ENCODE assay signal across 38 cellular contexts in the genomic region with DNA sequence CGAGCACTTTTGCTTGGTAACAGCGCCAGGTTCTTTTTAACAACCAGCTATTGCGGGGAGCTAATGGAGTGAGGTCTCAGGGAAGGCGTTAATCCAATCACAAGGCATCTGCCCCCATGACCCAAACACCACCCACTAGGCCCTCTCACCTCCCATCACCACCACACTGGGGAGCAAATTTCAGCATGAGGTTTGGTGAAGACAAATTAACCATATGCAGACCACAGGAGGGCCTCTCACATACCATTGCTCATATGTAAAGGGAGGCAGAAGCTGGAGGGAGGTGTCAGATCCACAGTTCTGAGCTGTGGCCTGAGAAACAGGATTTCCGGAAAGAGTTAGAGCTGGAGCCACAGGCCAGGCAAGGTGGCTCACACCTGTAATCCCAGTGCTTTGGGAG. TPM values are rescaled to one million over a fixed set of nuclear protein-coding genes. Genes with fewer than 3 reads are reported as not detected.
A peak's percentile ranks its signal among the peaks of the same experiment; 100 is the strongest.
DNase-seq lines count a peak whose midpoint lies in the region; ATAC-seq, FAIRE-seq and TF ChIP-seq lines count a peak whose summit lies in the region.
"Had no signal": no experiment of that assay in that cellular context is flagged by ENCODE, and none has a peak within 500 bp of the region (broad histone marks: within the 10 kb centered on the region; RNA-seq: fewer than 3 reads in every experiment).

No MANE protein-coding gene starts in this region.

- POLR2A ChIA-PET in H1 (lab: Charles Lee; ENCODE audit: partially characterized antibody), result interaction anchor here (0.8 to 8.4 kb wide), 13 partner anchors 12 to 166 kb away, joined by 3 to 66 read pairs (median 7); partner anchors contain the start of genes CTC1, KRABD2, RANGRF and RPL26

- no peak for TF ChIP-seq RAD21 in H1 (IDR thresholded peaks at IDR 0.05 in 1 of 2, conservative IDR thresholded peaks at IDR 0.05 in 1 of 2; ENCODE audit: low read depth in 2 of 2, low read length in 2 of 2)

- CTCF ChIA-PET in H1 (lab: Charles Lee; ENCODE audit: partially characterized antibody), result interaction anchor here (1.1 to 7.7 kb wide), 6 partner anchors 12 to 246 kb away, joined by 3 to 56 read pairs (median 4); partner anchors contain the start of gene KRABD2

- no peak for TF ChIP-seq POLR2A in H1 (IDR thresholded peaks at IDR 0.05; ENCODE audit: control extremely low read depth in 1 of 2, low read depth in 2 of 2, low read length in 2 of 2)

- FAIRE-seq in H1 (lab: Jason Lieb, UNC) (peak; percentile 45), frontal cortex (lab: Jason Lieb, UNC) (no peak)
- FAIRE-seq: A204.1, D721Med had no signal

- H3K27ac ChIP-seq in ACC112 (ENCODE audit: low read depth, low read length), result no peak overlapping the region
- peak overlapping the region; percentile 38; the same call in 1 of the 2 replicates for H3K27ac ChIP-seq in HUES64 (ENCODE audit: low read depth, low read length)
- no peak overlapping the region for H3K27ac ChIP-seq in H1 (ENCODE audit: low read depth, low read length)
- no peak overlapping the region for H3K27ac ChIP-seq in osteoblast (ENCODE audit: low read depth, low read length)
- H3K27ac ChIP-seq: adrenal gland, brain microvascular endothelial cell, esophagus squamous epithelium, hepatocyte, suprapubic skin had no signal

- peaks cover 9% of the 10 kb centered on the region for H3K4me1 Mint-ChIP-seq in type B pancreatic cell (ENCODE audit: unreplicated experiment)

- TF ChIP-seq CTCF in H1 (IDR thresholded peaks at IDR 0.05; ENCODE audit: control extremely low read depth in 1 of 3, insufficient read depth in 1 of 3, low read depth in 1 of 3, low read length in 3 of 3) (no peak), osteoblast (IDR thresholded peaks at IDR 0.05; ENCODE audit: extremely low read depth, low read depth, low read length) (no peak), type B pancreatic cell (conservative IDR thresholded peaks at IDR 0.05) (no peak)

- 77% methylated on average over 5 of the region's 5 CpGs for WGBS in HUES64
- WGBS in H1 (ENCODE audit: extremely low coverage in 1 of 2, insufficient coverage in 1 of 2, insufficient read length in 1 of 2, insufficient replicate concordance in 2 of 2, low coverage in 1 of 2, low lambda C conversion rate in 2 of 2, missing lambda C conversion rate in 1 of 2), 2 experiments, result 77% methylated on average over 5 of the region's 5 CpGs; no CpG with 5 or more reads in 1 of the 2 experiments

- no peak overlapping the region for H2BK5ac ChIP-seq in H1 (ENCODE audit: low read depth, low read length)

- no peak overlapping the region for H2AK5ac ChIP-seq in H1 (ENCODE audit: low read depth, low read length)

- no peak overlapping the region for H3K23ac ChIP-seq in H1 (ENCODE audit: insufficient read length)

- H3K4me2 ChIP-seq in H1 (ENCODE audit: insufficient read depth in 1 of 2, low read depth in 2 of 2, low read length in 2 of 2) (0 out of 4 replicates have a peak overlapping the region, but pooled peaks of 1 of the 2 experiments have one; percentile 28), osteoblast (ENCODE audit: insufficient read depth, low read length) (peak overlapping the region; percentile 66)

- H3K4me3 ChIP-seq in ACC112 (ENCODE audit: low read depth, low read length) (no peak overlapping the region), HUES64 (ENCODE audit: low read length) (no peak overlapping the region), H1 (ENCODE audit: extremely low read depth in 1 of 4, insufficient read depth in 2 of 4, low read depth in 3 of 4, low read length in 4 of 4) (no peak overlapping the region), osteoblast (ENCODE audit: insufficient read depth, low read length) (peak overlapping the region; percentile 51)
- H3K4me3 ChIP-seq: adrenal gland, hepatocyte, lung, mucosa of descending colon, suprapubic skin had no signal

- no peak overlapping the region for H4K5ac ChIP-seq in H1 (ENCODE audit: insufficient read length, low read depth, low read length)

- no peak overlapping the region for H2BK120ac ChIP-seq in H1 (replicated peaks; ENCODE audit: low read depth, low read length)

- no peaks in the 10 kb centered on the region for H3K27me3 ChIP-seq in ACC112 (ENCODE audit: insufficient read depth, low read length)
- no peaks in the 10 kb centered on the region for H3K27me3 ChIP-seq in HUES64 (ENCODE audit: insufficient read depth, low read length)
- H3K27me3 ChIP-seq in H1 (replicated peaks in 1 of 4; ENCODE audit: control insufficient read depth in 3 of 4, extremely low read depth in 1 of 4, insufficient read depth in 3 of 4, low read length in 3 of 4), result no peaks in the 10 kb centered on the region
- no peaks in the 10 kb centered on the region for H3K27me3 ChIP-seq in osteoblast (ENCODE audit: insufficient read depth, low read length)
- H3K27me3 ChIP-seq: adrenal gland, brain microvascular endothelial cell, dorsolateral prefrontal cortex, esophagus squamous epithelium, hepatocyte, suprapubic skin had no signal

- no peaks in the 10 kb centered on the region for H3K9me3 ChIP-seq in HUES64 (ENCODE audit: insufficient read depth, low read depth, low read length)
- no peaks in the 10 kb centered on the region for H3K9me3 ChIP-seq in H1 (ENCODE audit: insufficient read depth in 2 of 2, low read depth in 1 of 2, low read length in 1 of 2)
- H3K9me3 ChIP-seq in osteoblast (ENCODE audit: low read depth, low read length), result no peaks in the 10 kb centered on the region
- H3K9me3 ChIP-seq: adrenal gland, esophagus squamous epithelium, mucosa of descending colon, suprapubic skin had no signal

- H3K4me3 Mint-ChIP-seq in type B pancreatic cell, result no peak overlapping the region
- H3K4me3 Mint-ChIP-seq: activated CD4-positive, alpha-beta memory T cell treated with anti-CD3 and anti-CD28 coated beads, Interleukin-2, amount 10 ng/mL, durations not matched to agents 7 days and 5 days; activated naive CD4-positive, alpha-beta T cell treated with anti-CD3 and anti-CD28 coated beads, Interleukin-2, amount 10 ng/mL, durations not matched to agents 7 days and 5 days; natural killer cell had no signal

- no peak overlapping the region for H4K91ac ChIP-seq in H1 (replicated peaks; ENCODE audit: insufficient read length, low read length)

- H3K4ac ChIP-seq in H1 (replicated peaks; ENCODE audit: insufficient read length, low read depth, low read length), result no peak overlapping the region

- no peaks in the 10 kb centered on the region for H3K23me2 ChIP-seq in H1 (ENCODE audit: low read depth, low read length)

- no peaks in the 10 kb centered on the region for H3K79me1 ChIP-seq in H1 (ENCODE audit: low read depth, low read length)

- H3K56ac ChIP-seq in H1 (replicated peaks; ENCODE audit: insufficient read length, low read depth, low read length), result no peak overlapping the region

- H2BK12ac ChIP-seq in H1 (ENCODE audit: low read depth, low read length), result 0 out of 2 replicates have a peak overlapping the region, but pooled peaks have one; percentile 4

- no peak overlapping the region for H2BK15ac ChIP-seq in H1 (ENCODE audit: low read length)

- no peak for ATAC-seq in HG03571 (IDR thresholded peaks at IDR 0.05; ENCODE audit: unreplicated experiment)
- ATAC-seq: activated T-helper 17 cell treated with anti-CD3 and anti-CD28 coated beads, Interleukin-2, amount 50 U/mL, for 72 hours; mucosa of descending colon; Panc1 had no signal

- no peak overlapping the region for H3K27ac Mint-ChIP-seq in type B pancreatic cell
- H3K27ac Mint-ChIP-seq: activated CD4-positive, alpha-beta memory T cell treated with anti-CD3 and anti-CD28 coated beads, Interleukin-2, amount 10 ng/mL, durations not matched to agents 7 days and 5 days; activated naive CD4-positive, alpha-beta T cell treated with anti-CD3 and anti-CD28 coated beads, Interleukin-2, amount 10 ng/mL, durations not matched to agents 7 days and 5 days; activated T-helper 17 cell treated with anti-CD3 and anti-CD28 coated beads, Interleukin-2, amount 50 U/mL, for 72 hours; stimulated activated naive B cell treated with anti-CD40 and anti-IgM and Interleukin-4, amounts not matched to agents 10 μg/mL and 1 μg/mL and 100 μg/mL, for 72 hours had no signal

- no peak overlapping the region for H3K18ac ChIP-seq in H1 (ENCODE audit: extremely low read depth, low read length)

- H2AFZ ChIP-seq in ACC112 (ENCODE audit: low read length, unreplicated experiment) (peak overlapping the region; percentile 91), H1 (ENCODE audit: low read length) (peak overlapping the region; percentile 94), osteoblast (ENCODE audit: low read length) (peak overlapping the region; percentile 68)
- H2AFZ ChIP-seq: hepatocyte had no signal

- DNase-seq in H1 (ENCODE audit: low read depth in 1 of 2, low spot score in 2 of 2) (no peak), osteoblast (ENCODE audit: insufficient read length, low spot score, missing footprints) (no peak), type B pancreatic cell (ENCODE audit: extremely low spot score, unreplicated experiment) (no peak), frontal cortex (ENCODE audit: low spot score in 2 of 2) (no peak)
- no peak for DNase-seq in activated CD4-positive, CD25-positive, alpha-beta regulatory T cell treated with anti-CD3 and anti-CD28 coated beads, Interleukin-2, amount 50 U/mL, for 72 hours
- DNase-seq: activated CD4-positive, alpha-beta memory T cell treated with anti-CD3 and anti-CD28 coated beads, Interleukin-2, amount 10 ng/mL, durations not matched to agents 7 days and 5 days; activated CD4-positive, alpha-beta T cell treated with anti-CD3 and anti-CD28 coated beads for 1 hour; activated naive CD4-positive, alpha-beta T cell treated with anti-CD3 and anti-CD28 coated beads, Interleukin-2, amount 10 ng/mL, durations not matched to agents 7 days and 5 days; brain microvascular endothelial cell; CD4-positive, alpha-beta memory T cell; dorsolateral prefrontal cortex; esophagus squamous epithelium; foreskin melanocyte; mucosa of descending colon; natural killer cell; NCI-H1048; NCI-H187 treated with DMSO at 0.1 percent for 48 hours; NCI-H2171 treated with DMSO at 0.1 percent for 48 hours; NCI-H524; Right ventricle myocardium superior; stimulated activated naive B cell treated with anti-CD40 and anti-IgM and Interleukin-4, amounts not matched to agents 10 μg/mL and 1 μg/mL and 100 μg/mL, for 72 hours had no signal

- no peak overlapping the region for H3K9ac ChIP-seq in HUES64 (ENCODE audit: low read depth, low read length)
- H3K9ac ChIP-seq in H1 (replicated peaks in 1 of 4; ENCODE audit: extremely low read depth in 1 of 4, low read depth in 3 of 4, low read length in 3 of 4), result no peak overlapping the region; a peak in 1 of 7 replicates

- H3K4me1 ChIP-seq in ACC112 (ENCODE audit: control insufficient read depth, insufficient read depth, low read length, unreplicated experiment), result peaks cover 7% of the 10 kb centered on the region
- peaks cover 20% of the 10 kb centered on the region for H3K4me1 ChIP-seq in HUES64 (ENCODE audit: insufficient read depth, low read length)
- H3K4me1 ChIP-seq in H1 (replicated peaks in 1 of 4; ENCODE audit: control insufficient read depth in 3 of 4, insufficient read depth in 4 of 4, low read length in 3 of 4), result peaks cover 2 to 10% (median 5%) of the 10 kb centered on the region in 4 experiments; a peak in 6 of 7 replicates
- H3K4me1 ChIP-seq in osteoblast (ENCODE audit: insufficient read depth, low read length), result peaks cover 2% of the 10 kb centered on the region

- H2BK20ac ChIP-seq in H1 (ENCODE audit: low read length), result no peak overlapping the region

- no peak overlapping the region for H4K8ac ChIP-seq in H1 (ENCODE audit: extremely low read depth, insufficient read depth, low read length)

- no peak for TF ChIP-seq EP300 in H1 (IDR thresholded peaks at IDR 0.05; ENCODE audit: borderline replicate concordance in 1 of 2, low read depth in 2 of 2, low read length in 2 of 2)

- H3K36me3 Mint-ChIP-seq in type B pancreatic cell, result no peaks in the 10 kb centered on the region
- H3K36me3 Mint-ChIP-seq: activated naive CD4-positive, alpha-beta T cell treated with anti-CD3 and anti-CD28 coated beads, Interleukin-2, amount 10 ng/mL, durations not matched to agents 7 days and 5 days; CD4-positive, alpha-beta memory T cell; natural killer cell; stimulated activated naive B cell treated with anti-CD40 and anti-IgM and Interleukin-4, amounts not matched to agents 10 μg/mL and 1 μg/mL and 100 μg/mL, for 72 hours had no signal

- peaks cover 10% of the 10 kb centered on the region for H3K27me3 Mint-ChIP-seq in type B pancreatic cell
- H3K27me3 Mint-ChIP-seq: activated T-helper 17 cell treated with anti-CD3 and anti-CD28 coated beads, Interleukin-2, amount 50 U/mL, for 72 hours had no signal

- H3K79me2 ChIP-seq in ACC112 (ENCODE audit: control insufficient read depth, insufficient read depth, low read length, unreplicated experiment), result no peaks in the 10 kb centered on the region
- H3K79me2 ChIP-seq in H1 (ENCODE audit: control insufficient read depth in 1 of 2, insufficient read depth in 2 of 2, low read length in 2 of 2), result no peaks in the 10 kb centered on the region
- no peaks in the 10 kb centered on the region for H3K79me2 ChIP-seq in osteoblast (ENCODE audit: insufficient read depth, low read length)
- H3K79me2 ChIP-seq: hepatocyte had no signal

- H3K36me3 ChIP-seq in ACC112 (ENCODE audit: insufficient read depth, low read length) (no peaks in the 10 kb centered on the region), HUES64 (ENCODE audit: insufficient read depth, low read length) (no peaks in the 10 kb centered on the region), H1 (ENCODE audit: control insufficient read depth in 2 of 4, insufficient read depth in 4 of 4, low read length in 3 of 4) (no peaks in the 10 kb centered on the region), osteoblast (ENCODE audit: insufficient read depth, low read length) (no peaks in the 10 kb centered on the region)
- H3K36me3 ChIP-seq: adrenal gland, brain microvascular endothelial cell, esophagus squamous epithelium, suprapubic skin had no signal

- no peaks in the 10 kb centered on the region for H3K9me3 Mint-ChIP-seq in type B pancreatic cell
- H3K9me3 Mint-ChIP-seq: activated CD4-positive, alpha-beta memory T cell treated with anti-CD3 and anti-CD28 coated beads, Interleukin-2, amount 10 ng/mL, durations not matched to agents 7 days and 5 days; activated naive CD4-positive, alpha-beta T cell treated with anti-CD3 and anti-CD28 coated beads, Interleukin-2, amount 10 ng/mL, durations not matched to agents 7 days and 5 days; activated T-helper 17 cell treated with anti-CD3 and anti-CD28 coated beads, Interleukin-2, amount 50 U/mL, for 72 hours; CD4-positive, alpha-beta memory T cell; natural killer cell; stimulated activated naive B cell treated with anti-CD40 and anti-IgM and Interleukin-4, amounts not matched to agents 10 μg/mL and 1 μg/mL and 100 μg/mL, for 72 hours had no signal

- H3K14ac ChIP-seq in H1 (ENCODE audit: insufficient read length), result no peak overlapping the region

- H4K20me1 ChIP-seq in H1 (replicated peaks in 1 of 2; ENCODE audit: control insufficient read depth in 1 of 2, insufficient read depth in 2 of 2, low read length in 2 of 2) (no peaks in the 10 kb centered on the region), osteoblast (ENCODE audit: insufficient read depth, low read length) (no peaks in the 10 kb centered on the region)

RNA-seq across cellular contexts. Expression of gene ODF4, which starts 0.8 kb away (rescaled TPM):
- not detected for polyA plus RNA-seq in HUES64 (2013, experiment 1 of 2)
- not detected for polyA plus RNA-seq in HUES64 (2013, experiment 2 of 2)
- total RNA-seq in H1 (2021; fragmentation: NEBNext Ultra II Directional; extraction: Animal tissue kit (Norgen Biotek cat#: 25700)), result not detected in 2 replicates
- polyA plus RNA-seq in H1 (2011; rRNA removed), result not detected in 2 replicates
- not detected for polyA plus RNA-seq in H1 (2011; cell fraction: cytosol; rRNA removed)
- polyA plus RNA-seq in H1 (2011; cell fraction: nucleus; rRNA removed), result not detected
- not detected in 4 replicates for polyA plus RNA-seq in H1 (2012, experiment 1 of 2)
- not detected for polyA plus RNA-seq in H1 (2012, experiment 2 of 2)
- not detected for polyA plus RNA-seq in H1 (2013, experiment 1 of 2)
- not detected for polyA plus RNA-seq in H1 (2013, experiment 2 of 2)
- not detected in 2 replicates for polyA minus RNA-seq in H1 (2011; rRNA and poly(A)+ RNA removed)
- not detected for polyA minus RNA-seq in H1 (2011; cell fraction: cytosol; rRNA and poly(A)+ RNA removed)
- not detected for polyA minus RNA-seq in H1 (2011; cell fraction: nucleus; rRNA and poly(A)+ RNA removed)
- total RNA-seq in osteoblast (not detected in 2 replicates), type B pancreatic cell (ENCODE audit: low replicate concordance) (not detected in 2 replicates), frontal cortex (not detected)
- total RNA-seq: activated CD4-positive, alpha-beta memory T cell treated with anti-CD3 and anti-CD28 coated beads, Interleukin-2, amount 10 ng/mL, durations not matched to agents 7 days and 5 days; activated T-helper 17 cell treated with anti-CD3 and anti-CD28 coated beads, Interleukin-2, amount 50 U/mL, for 72 hours; adrenal gland; CD4-positive, alpha-beta memory T cell; cerebellum; Daoy; dorsolateral prefrontal cortex; esophagus squamous epithelium; hepatocyte; IMR-90; lung; mucosa of descending colon; natural killer cell; osteocyte; Right ventricle myocardium superior; skeletal muscle tissue; suprapubic skin; urinary bladder had no signal
- polyA plus RNA-seq: adrenal gland; CD4-positive, alpha-beta memory T cell; hepatocyte; IMR-90; lung; urinary bladder had no signal

RNA-seq across cellular contexts. Expression of gene ARHGEF15, which starts 28.8 kb away (rescaled TPM):
- polyA plus RNA-seq in HUES64 (2013, experiment 1 of 2), result 0.25 TPM
- 0.63 TPM for polyA plus RNA-seq in HUES64 (2013, experiment 2 of 2)
- 0.67 and 1.8 TPM in 2 replicates for total RNA-seq in H1 (2021; fragmentation: NEBNext Ultra II Directional; extraction: Animal tissue kit (Norgen Biotek cat#: 25700))
- polyA plus RNA-seq in H1 (2011; rRNA removed), result 4.1 and 9.3 TPM in 2 replicates
- 0.80 TPM for polyA plus RNA-seq in H1 (2011; cell fraction: cytosol; rRNA removed)
- 2.7 TPM for polyA plus RNA-seq in H1 (2011; cell fraction: nucleus; rRNA removed)
- 0.41 to 0.90 TPM (median 0.66 TPM) in 4 replicates for polyA plus RNA-seq in H1 (2012, experiment 1 of 2)
- polyA plus RNA-seq in H1 (2012, experiment 2 of 2), result 0.72 TPM
- 0.87 TPM for polyA plus RNA-seq in H1 (2013, experiment 1 of 2)
- polyA plus RNA-seq in H1 (2013, experiment 2 of 2), result 0.72 TPM
- 0.63 and 0.66 TPM in 2 replicates for polyA minus RNA-seq in H1 (2011; rRNA and poly(A)+ RNA removed)
- polyA minus RNA-seq in H1 (2011; cell fraction: cytosol; rRNA and poly(A)+ RNA removed), result 0.66 TPM
- 0.60 TPM for polyA minus RNA-seq in H1 (2011; cell fraction: nucleus; rRNA and poly(A)+ RNA removed)
- total RNA-seq in osteoblast, result not detected in 2 replicates
- 0.24 TPM in 1 of 2 replicates, not detected in the other for total RNA-seq in type B pancreatic cell (ENCODE audit: low replicate concordance)
- total RNA-seq in frontal cortex, result 0.41 TPM
- total RNA-seq: activated CD4-positive, alpha-beta memory T cell treated with anti-CD3 and anti-CD28 coated beads, Interleukin-2, amount 10 ng/mL, durations not matched to agents 7 days and 5 days; activated T-helper 17 cell treated with anti-CD3 and anti-CD28 coated beads, Interleukin-2, amount 50 U/mL, for 72 hours; CD4-positive, alpha-beta memory T cell; Daoy; IMR-90; natural killer cell; osteocyte had no signal
- polyA plus RNA-seq: CD4-positive, alpha-beta memory T cell; hepatocyte; IMR-90 had no signal

RNA-seq across cellular contexts. Expression of gene SLC25A35, which starts 43.6 kb away (rescaled TPM):
- 2.1 TPM for polyA plus RNA-seq in HUES64 (2013, experiment 1 of 2)
- polyA plus RNA-seq in HUES64 (2013, experiment 2 of 2), result 2.5 TPM
- 3.6 and 5.8 TPM in 2 replicates for total RNA-seq in H1 (2021; fragmentation: NEBNext Ultra II Directional; extraction: Animal tissue kit (Norgen Biotek cat#: 25700))
- polyA plus RNA-seq in H1 (2011; rRNA removed), result 4.2 and 6.0 TPM in 2 replicates
- 3.1 TPM for polyA plus RNA-seq in H1 (2011; cell fraction: cytosol; rRNA removed)
- 16.8 TPM for polyA plus RNA-seq in H1 (2011; cell fraction: nucleus; rRNA removed)
- polyA plus RNA-seq in H1 (2012, experiment 1 of 2), result 3.5 to 7.5 TPM (median 6.5 TPM) in 4 replicates
- 7.1 TPM for polyA plus RNA-seq in H1 (2012, experiment 2 of 2)
- 4.9 TPM for polyA plus RNA-seq in H1 (2013, experiment 1 of 2)
- polyA plus RNA-seq in H1 (2013, experiment 2 of 2), result 5.0 TPM
- 1.6 and 2.0 TPM in 2 replicates for polyA minus RNA-seq in H1 (2011; rRNA and poly(A)+ RNA removed)
- polyA minus RNA-seq in H1 (2011; cell fraction: cytosol; rRNA and poly(A)+ RNA removed), result 5.4 TPM
- polyA minus RNA-seq in H1 (2011; cell fraction: nucleus; rRNA and poly(A)+ RNA removed), result 4.0 TPM
- total RNA-seq in osteoblast (1.1 and 2.1 TPM in 2 replicates), type B pancreatic cell (ENCODE audit: low replicate concordance) (4.0 and 5.6 TPM in 2 replicates), frontal cortex (1.2 TPM)

RNA-seq across cellular contexts. Expression of gene RPL26, which starts 44.2 kb away (rescaled TPM):
- polyA plus RNA-seq in HUES64 (2013, experiment 1 of 2), result 2,163 TPM
- 2,377 TPM for polyA plus RNA-seq in HUES64 (2013, experiment 2 of 2)
- total RNA-seq in H1 (2021; fragmentation: NEBNext Ultra II Directional; extraction: Animal tissue kit (Norgen Biotek cat#: 25700)), result 1,963 and 1,980 TPM in 2 replicates
- polyA plus RNA-seq in H1 (2011; rRNA removed), result 1,277 and 2,554 TPM in 2 replicates
- 4,614 TPM for polyA plus RNA-seq in H1 (2011; cell fraction: cytosol; rRNA removed)
- 1,124 TPM for polyA plus RNA-seq in H1 (2011; cell fraction: nucleus; rRNA removed)
- polyA plus RNA-seq in H1 (2012, experiment 1 of 2), result 3,459 to 5,414 TPM (median 3,765 TPM) in 4 replicates
- 5,853 TPM for polyA plus RNA-seq in H1 (2012, experiment 2 of 2)
- polyA plus RNA-seq in H1 (2013, experiment 1 of 2), result 6,093 TPM
- 5,996 TPM for polyA plus RNA-seq in H1 (2013, experiment 2 of 2)
- polyA minus RNA-seq in H1 (2011; rRNA and poly(A)+ RNA removed), result 979 and 1,967 TPM in 2 replicates
- polyA minus RNA-seq in H1 (2011; cell fraction: cytosol; rRNA and poly(A)+ RNA removed), result 386 TPM
- 791 TPM for polyA minus RNA-seq in H1 (2011; cell fraction: nucleus; rRNA and poly(A)+ RNA removed)
- total RNA-seq in osteoblast (1,921 and 2,089 TPM in 2 replicates), type B pancreatic cell (ENCODE audit: low replicate concordance) (2,046 and 2,187 TPM in 2 replicates), frontal cortex (4,449 TPM)
